Comparison of ENCODE assay signal across 15 cellular contexts in genomic region chr2:9764153-9764778, GRCh38.
DNase-seq lines count a peak whose midpoint lies in the region; ATAC-seq and TF ChIP-seq lines count a peak whose summit lies in the region.
"Had no signal": no experiment of that assay in that cellular context is flagged by ENCODE, and none has a peak within 500 bp of the region (broad histone marks: within the 10 kb centered on the region; RNA-seq: fewer than 3 reads in every experiment).

No MANE protein-coding gene starts in this region.

- H3F3A ChIP-seq in DOHH2 (ENCODE audit: control insufficient read depth, insufficient read depth) = no peaks in the 10 kb centered on the region

- no peaks in the 10 kb centered on the region for H3K79me2 ChIP-seq in DOHH2 (ENCODE audit: control insufficient read depth, low read length)

- peaks cover 44% of the 10 kb centered on the region for H3K4me1 ChIP-seq in DOHH2 (ENCODE audit: control insufficient read depth, low read length)
- H3K4me1 ChIP-seq: HAP-1 had no signal

- no peak for TF ChIP-seq CTCF in DOHH2 (IDR thresholded peaks at IDR 0.05; ENCODE audit: low read depth, low read length, poor library complexity, severe bottlenecking)

- no peak overlapping the region for H3K4me3 ChIP-seq in DOHH2 (ENCODE audit: low read length)
- H3K4me3 ChIP-seq: HAP-1, pancreas had no signal

- H3K4me2 ChIP-seq in DOHH2 (ENCODE audit: low read length) = peak overlapping the region; percentile 18

- TF ChIP-seq POLR2A in erythroblast (IDR thresholded peaks at IDR 0.05; ENCODE audit: low read length) = no peak

- ATAC-seq in HG03196 (IDR thresholded peaks at IDR 0.05; ENCODE audit: unreplicated experiment) (no peak), HG03432 (IDR thresholded peaks at IDR 0.05; ENCODE audit: unreplicated experiment) (no peak)
- ATAC-seq: left cardiac atrium had no signal

- no peaks in the 10 kb centered on the region for H4K20me1 ChIP-seq in DOHH2 (ENCODE audit: control insufficient read depth, insufficient read depth, low read depth, low read length)

- no peaks in the 10 kb centered on the region for H3K36me3 ChIP-seq in DOHH2 (ENCODE audit: control insufficient read depth, low read length)
- H3K36me3 ChIP-seq: brain microvascular endothelial cell, HAP-1, pancreas, WERI-Rb-1 had no signal

- no peaks in the 10 kb centered on the region for H3K9me3 ChIP-seq in DOHH2 (ENCODE audit: control insufficient read depth, insufficient read depth, low read length)
- H3K9me3 ChIP-seq: HAP-1, pancreas had no signal

- no peaks in the 10 kb centered on the region for H3K9me2 ChIP-seq in DOHH2 (replicated peaks; ENCODE audit: control insufficient read depth, low read length)

- peaks cover 10% of the 10 kb centered on the region; the same call in 1 of the 2 replicates for H3K27me3 ChIP-seq in DOHH2 (ENCODE audit: control insufficient read depth, low read length)
- H3K27me3 ChIP-seq: brain microvascular endothelial cell, pancreas had no signal

- no peak overlapping the region for H3K27ac ChIP-seq in DOHH2 (ENCODE audit: low read depth, low read length)
- H3K27ac ChIP-seq: brain microvascular endothelial cell, C4-2B had no signal

- DNase-seq in M059J (ENCODE audit: low read depth) = peak; percentile 50
- peak; percentile 93 for DNase-seq in NOMO-1 treated with DMSO at 0.1 percent for 48 hours (lab: John Stamatoyannopoulos, UW; ENCODE audit: unreplicated experiment)
- peak; percentile 35 to 46 for DNase-seq in erythroblast (lab: John Stamatoyannopoulos, UW)
- no peak for DNase-seq in stimulated activated naive CD4-positive, alpha-beta T cell treated with Interleukin-2 at 50 U/mL for 16 hours (lab: John Stamatoyannopoulos, UW)
- DNase-seq in SK-N-DZ (ENCODE audit: low spot score) = no peak
- DNase-seq: brain microvascular endothelial cell, hypothalamus, left cardiac atrium, pancreas, WERI-Rb-1 had no signal

Comparison
In these comparisons a context has a peak if more than half of its experiments do, and no peak if none do; other contexts are left out.
1. DNase-seq: peak in M059J (single experiment), NOMO-1 treated with DMSO at 0.1 percent for 48 hours (single experiment) and erythroblast (2 of 2); none in stimulated activated naive CD4-positive, alpha-beta T cell treated with Interleukin-2 at 50 U/mL for 16 hours (single experiment) and SK-N-DZ (single experiment).